Comparison of ENCODE assay signal across 8 cellular contexts in the genomic region with DNA sequence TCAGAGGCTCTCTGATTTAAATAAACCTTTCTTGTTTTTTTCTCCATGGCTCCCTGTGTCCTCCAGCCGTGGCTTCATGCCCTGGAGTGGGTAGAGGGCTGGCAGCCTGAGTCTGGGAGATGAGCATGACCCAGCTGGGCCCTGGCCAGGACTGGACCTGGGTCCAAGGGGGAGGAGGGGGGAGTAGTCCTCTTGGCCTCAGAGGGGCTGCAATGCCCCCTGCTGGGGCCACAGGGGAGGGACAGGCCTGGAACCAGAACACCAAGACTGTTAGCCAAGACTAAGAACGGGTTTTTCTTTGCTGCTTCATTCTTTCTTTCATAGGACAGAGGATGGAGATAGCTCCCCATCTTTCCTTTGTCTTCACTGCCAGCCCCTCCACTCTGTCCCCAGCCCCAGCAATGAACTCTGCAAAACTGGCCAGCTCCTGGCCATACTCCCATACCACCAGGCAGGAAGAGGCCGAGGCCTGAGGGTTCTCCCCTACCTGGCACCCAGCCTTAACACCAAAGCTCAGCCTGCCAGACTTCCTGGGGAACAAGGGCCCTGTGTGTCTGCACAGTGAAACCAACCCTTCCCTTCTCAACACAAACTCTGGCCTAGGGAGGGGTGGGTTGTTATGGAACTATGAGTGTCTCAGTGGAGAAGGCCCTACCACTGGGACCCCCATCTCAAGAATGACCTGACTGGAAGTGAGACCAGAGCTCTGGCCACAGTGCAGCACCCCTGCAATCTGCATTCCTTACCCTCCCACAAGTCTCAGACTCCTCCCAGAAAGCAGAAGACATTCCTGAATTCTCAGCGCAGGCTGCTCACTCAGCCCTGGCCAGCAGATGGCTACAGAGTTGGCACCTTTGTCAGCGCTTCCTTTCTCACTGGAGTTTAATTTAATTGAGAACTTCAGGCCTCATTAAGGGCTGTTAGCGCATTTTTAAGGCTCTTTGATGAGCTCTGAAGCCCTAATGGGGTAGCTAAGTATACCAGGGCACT. TPM values are rescaled to one million over a fixed set of nuclear protein-coding genes. Genes with fewer than 3 reads are reported as not detected.
DNase-seq lines count a peak whose midpoint lies in the region; ATAC-seq and TF ChIP-seq lines count a peak whose summit lies in the region.

No MANE protein-coding gene starts in this region.

- peaks cover 90% of the 10 kb centered on the region for H3K4me1 ChIP-seq in left ventricle myocardium inferior

- intact Hi-C loops in left ventricle myocardium inferior (cut with micrococcal nuclease): no loop called here

- H3K4me3 ChIP-seq in LNCaP clone FGC (ENCODE audit: low read depth, low read length): no peak overlapping the region
- no peak overlapping the region for H3K4me3 ChIP-seq in left ventricle myocardium inferior
- H3K4me3 ChIP-seq in retinal pigment epithelial cell (ENCODE audit: low read length): no peak overlapping the region

- peak overlapping the region; percentile 98 for H3K27ac ChIP-seq in left ventricle myocardium inferior (replicated peaks)

- TF ChIP-seq CTCF in LNCaP clone FGC (IDR thresholded peaks at IDR 0.05; ENCODE audit: control insufficient read depth, extremely low read depth, insufficient read depth) (peak; percentile 77), left ventricle myocardium inferior (IDR thresholded peaks at IDR 0.05; ENCODE audit: borderline replicate concordance) (peak; percentile 88), retinal pigment epithelial cell (conservative IDR thresholded peaks at IDR 0.05; ENCODE audit: low read depth, low read length) (peak; percentile 94)

- H3K9me3 ChIP-seq in left ventricle myocardium inferior (replicated peaks): no peaks in the 10 kb centered on the region

- ATAC-seq in HG03159 (IDR thresholded peaks at IDR 0.05; ENCODE audit: unreplicated experiment) (no peak), HG02970 (IDR thresholded peaks at IDR 0.05; ENCODE audit: low FRiP score, unreplicated experiment) (no peak)

- no peaks in the 10 kb centered on the region for H3K27me3 ChIP-seq in left ventricle myocardium inferior (ENCODE audit: low read depth)

- peak; percentile 80 for DNase-seq in EH (ENCODE audit: low read depth)
- no peak for DNase-seq in LNCaP clone FGC (ENCODE audit: low read depth)
- peak in 54 of 58 donors; percentile 42 to 89 (median 80) for DNase-seq in anterior cingulate cortex (lab: John Stamatoyannopoulos, UW)
- peak; percentile 90 for DNase-seq in left ventricle myocardium inferior
- DNase-seq in retinal pigment epithelial cell (ENCODE audit: low read depth): no peak
- no peak for DNase-seq in GM19240 (ENCODE audit: insufficient read length, low spot score)

- H3K36me3 ChIP-seq in left ventricle myocardium inferior: peaks cover 40% of the 10 kb centered on the region

RNA-seq across cellular contexts. Expression of gene SLC29A1, which starts 11.0 kb away (rescaled TPM):
- 154 TPM for total RNA-seq in left ventricle myocardium inferior

RNA-seq across cellular contexts. Expression of gene HSP90AB1, which starts 12.5 kb away (rescaled TPM):
- total RNA-seq in left ventricle myocardium inferior: 786 TPM

RNA-seq across cellular contexts. Expression of gene MYMX, which starts 17.7 kb away (rescaled TPM):
- total RNA-seq in left ventricle myocardium inferior: 0.36 TPM

RNA-seq across cellular contexts. Expression of gene SLC35B2, which starts 22.9 kb away (rescaled TPM):
- 20.2 TPM for total RNA-seq in left ventricle myocardium inferior

RNA-seq across cellular contexts. Expression of gene NFKBIE, which starts 31.0 kb away (rescaled TPM):
- 2.1 TPM for total RNA-seq in left ventricle myocardium inferior

Comparison
In these comparisons a context has a peak if more than half of its experiments do, and no peak if none do; other contexts are left out.
1. DNase-seq: peak in EH (single experiment), anterior cingulate cortex (54 of 58) and left ventricle myocardium inferior (single experiment); none in LNCaP clone FGC (single experiment), retinal pigment epithelial cell (single experiment) and GM19240 (single experiment).
2. Peak in every context shown above with its lines, with median percentiles within 50 percentile points of each other: CTCF ChIP-seq.